Comparison of ENCODE assay signal across 8 cellular contexts in genomic region chr12:95002754-95003153, GRCh38. TPM values are rescaled to one million over a fixed set of nuclear protein-coding genes. Genes with fewer than 3 reads are reported as not detected.
DNase-seq lines count a peak whose midpoint lies in the region; ATAC-seq and TF ChIP-seq lines count a peak whose summit lies in the region.

No MANE protein-coding gene starts in this region.

- peak overlapping the region; percentile 90 to 97 (median 94) for H3K27ac Mint-ChIP-seq in naive thymus-derived CD8-positive, alpha-beta T cell

- intact Hi-C loops in colonic mucosa (cut with DNase I), result no loop called here

- H3K27me3 Mint-ChIP-seq in naive thymus-derived CD8-positive, alpha-beta T cell, result no peaks in the 10 kb centered on the region

- ATAC-seq in naive thymus-derived CD8-positive, alpha-beta T cell, result no peak
- ATAC-seq in GM21423 (IDR thresholded peaks at IDR 0.05; ENCODE audit: unreplicated experiment), result no peak

- peak overlapping the region; percentile 77 to 93 (median 86) for H3K4me3 ChIP-seq in BLaER1 treated with 17β-estradiol and CSF1 and Interleukin-3, amounts not matched to agents 10 nM and 100 nM
- H3K4me3 ChIP-seq in colonic mucosa, result peak overlapping the region; percentile 70

- H4K20me1 ChIP-seq in BLaER1 treated with 17β-estradiol and CSF1 and Interleukin-3, amounts not matched to agents 10 nM and 100 nM, result peaks cover 0 to 26% (median 7%) of the 10 kb centered on the region in 11 experiments; a peak in 9 of 22 replicates

- peaks cover 29 to 72% (median 64%) of the 10 kb centered on the region in 4 donors for H3K4me1 Mint-ChIP-seq in naive thymus-derived CD8-positive, alpha-beta T cell

- in situ Hi-C loops in GM13976 (cut with MboI; ENCODE audit: low sequenced_read_pairs, unreplicated experiment), result no loop called here

- peak overlapping the region; percentile 93 to 95 (median 94) for H3K4me3 Mint-ChIP-seq in naive thymus-derived CD8-positive, alpha-beta T cell

- peak overlapping the region; percentile 79 to 94 (median 85) for H3K4me2 ChIP-seq in BLaER1 treated with 17β-estradiol and CSF1 and Interleukin-3, amounts not matched to agents 10 nM and 100 nM

- DNase-seq in Kasumi-1 (lab: John Stamatoyannopoulos, UW), result peak; percentile 10 to 35
- DNase-seq in colonic mucosa, result no peak
- DNase-seq in naive thymus-derived CD8-positive, alpha-beta T cell, result no peak
- no peak for DNase-seq in effector CD8-positive, alpha-beta T cell (lab: John Stamatoyannopoulos, UW)
- DNase-seq in GM13976 (ENCODE audit: low spot score), result no peak
- no peak for DNase-seq in NCI-H1105 treated with DMSO at 0.1 percent for 48 hours (lab: John Stamatoyannopoulos, UW)

- no peaks in the 10 kb centered on the region for H3K27me3 ChIP-seq in BLaER1 treated with 17β-estradiol and CSF1 and Interleukin-3, amounts not matched to agents 10 nM and 100 nM
- H3K27me3 ChIP-seq in colonic mucosa, result no peaks in the 10 kb centered on the region

- peaks cover 7 to 24% (median 13%) of the 10 kb centered on the region in 9 donors for H3K9me3 Mint-ChIP-seq in naive thymus-derived CD8-positive, alpha-beta T cell

- H3K4me1 ChIP-seq in BLaER1 treated with 17β-estradiol and CSF1 and Interleukin-3, amounts not matched to agents 10 nM and 100 nM, result peaks cover 19 to 64% (median 44%) of the 10 kb centered on the region in 10 experiments
- no peaks in the 10 kb centered on the region for H3K4me1 ChIP-seq in colonic mucosa

- H3K9ac ChIP-seq in BLaER1 treated with 17β-estradiol and CSF1 and Interleukin-3, amounts not matched to agents 10 nM and 100 nM, result peak overlapping the region; percentile 81 to 93 (median 90)
- H3K9ac ChIP-seq in colonic mucosa (ENCODE audit: low read depth in 2 of 2, low read length in 2 of 2), result peak overlapping the region; percentile 86 to 99

- H3K27ac ChIP-seq in BLaER1 treated with 17β-estradiol and CSF1 and Interleukin-3, amounts not matched to agents 10 nM and 100 nM, result peak overlapping the region; percentile 55 to 92 (median 86); a peak in 21 of 22 replicates
- peak overlapping the region; percentile 70 for H3K27ac ChIP-seq in colonic mucosa

- POLR2A ChIA-PET in naive thymus-derived CD8-positive, alpha-beta T cell (lab: Charles Lee), result interaction anchor here (0.6 to 2.2 kb wide), 7 partner anchors 10 to 740 kb away, joined by 3 to 27 read pairs (median 5); partner anchors contain the start of gene METAP2

- H3K36me3 Mint-ChIP-seq in naive thymus-derived CD8-positive, alpha-beta T cell, result peaks cover 10 to 37% (median 23%) of the 10 kb centered on the region in 3 donors

- peaks cover 18 to 26% (median 21%) of the 10 kb centered on the region in 11 experiments for H3K9me3 ChIP-seq in BLaER1 treated with 17β-estradiol and CSF1 and Interleukin-3, amounts not matched to agents 10 nM and 100 nM (replicated peaks in 1 of 11)
- no peaks in the 10 kb centered on the region for H3K9me3 ChIP-seq in colonic mucosa

- peaks cover 15 to 43% (median 30%) of the 10 kb centered on the region in 11 experiments for H3K36me3 ChIP-seq in BLaER1 treated with 17β-estradiol and CSF1 and Interleukin-3, amounts not matched to agents 10 nM and 100 nM
- no peaks in the 10 kb centered on the region for H3K36me3 ChIP-seq in colonic mucosa

- TF ChIP-seq CTCF in colonic mucosa (IDR thresholded peaks at IDR 0.05) (no peak), GM13976 (IDR thresholded peaks at IDR 0.05; ENCODE audit: borderline replicate concordance, control extremely low read depth, extremely low read depth, insufficient read depth, missing control alignments) (no peak)

RNA-seq across cellular contexts. Expression of gene NDUFA12, which starts 0.7 kb away (rescaled TPM):
- 100 to 1,000 TPM; 136 to 151 TPM for total RNA-seq in colonic mucosa
- 10 to 100 TPM; 67.5 to 68.4 TPM for total RNA-seq in naive thymus-derived CD8-positive, alpha-beta T cell
- 100 to 1,000 TPM; 282 to 364 (median 294) TPM for polyA plus RNA-seq in naive thymus-derived CD8-positive, alpha-beta T cell

Comparison
In these comparisons a context has a peak if more than half of its experiments do, and no peak if none do; other contexts are left out.
1. DNase-seq: peak in Kasumi-1 (2 of 2); none in colonic mucosa (single experiment), naive thymus-derived CD8-positive, alpha-beta T cell (0 of 10), effector CD8-positive, alpha-beta T cell (single experiment), GM13976 (single experiment) and NCI-H1105 treated with DMSO at 0.1 percent for 48 hours (single experiment).